ENCODE assay signal across 18 cellular contexts in the genomic region with DNA sequence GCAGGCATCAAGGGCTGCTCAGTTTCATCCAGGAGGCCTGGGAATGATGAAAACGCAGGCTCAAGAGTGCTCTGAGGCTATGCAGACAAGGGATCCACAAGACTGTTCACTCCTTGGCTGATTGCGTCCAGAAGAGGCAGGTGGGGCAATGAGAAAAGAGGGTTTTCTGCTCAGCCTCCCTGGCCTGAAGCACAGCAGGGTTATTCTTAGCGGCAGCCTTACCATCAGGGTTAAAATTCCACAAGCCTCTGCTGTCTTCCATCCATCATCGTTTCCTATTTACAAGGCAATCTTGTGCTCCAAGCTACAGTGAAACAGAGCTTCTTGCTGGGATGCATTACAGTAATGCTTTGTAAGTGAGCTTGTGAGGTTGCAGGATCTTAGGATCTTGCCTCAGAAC.
A peak's percentile ranks its signal among the peaks of the same experiment; 100 is the strongest.
DNase-seq lines count a peak whose midpoint lies in the region; ATAC-seq and TF ChIP-seq lines count a peak whose summit lies in the region.
"Had no signal": no experiment of that assay in that cellular context is flagged by ENCODE, and none has a peak within 500 bp of the region (broad histone marks: within the 10 kb centered on the region; RNA-seq: fewer than 3 reads in every experiment).

No MANE protein-coding gene starts in this region.

- TF ChIP-seq EP300 in SK-N-SH (IDR thresholded peaks at IDR 0.05; ENCODE audit: borderline replicate concordance in 1 of 2, low read depth in 1 of 2, low read length in 1 of 2) = no peak

- peaks cover 54% of the 10 kb centered on the region for H3K27me3 ChIP-seq in SK-N-SH (ENCODE audit: insufficient read depth)
- H3K27me3 ChIP-seq in thyroid gland = no peaks in the 10 kb centered on the region
- H3K27me3 ChIP-seq: BLaER1 treated with 17β-estradiol and CSF1 and Interleukin-3, amounts not matched to agents 10 nM and 100 nM had no signal

- H3F3A ChIP-seq in SK-N-SH (replicated peaks; ENCODE audit: insufficient read depth) = no peaks in the 10 kb centered on the region

- H3K4me3 ChIP-seq in SK-N-SH (ENCODE audit: low read depth in 2 of 2, low read length in 1 of 2) (no peak overlapping the region), thyroid gland (replicated peaks in 1 of 3) (no peak overlapping the region)
- H3K4me3 ChIP-seq: BLaER1 treated with 17β-estradiol and CSF1 and Interleukin-3, amounts not matched to agents 10 nM and 100 nM had no signal

- H3K9me3 ChIP-seq in SK-N-SH = peaks cover 11% of the 10 kb centered on the region; the same call in 1 of the 2 replicates
- no peaks in the 10 kb centered on the region for H3K9me3 ChIP-seq in thyroid gland

- WGBS in SK-N-SH (ENCODE audit: low lambda C conversion rate) = 14% methylated on average over 4 of the region's 4 CpGs
- 7 to 8% methylated on average over 4 of the region's 4 CpGs for WGBS in thyroid gland, 2 donors

- H3K27ac Mint-ChIP-seq in activated T-helper 1 cell treated with anti-CD3 and anti-CD28 coated beads, Interleukin-12 subunit alpha, Interleukin-12 subunit beta, Interleukin-2, Interleukin-4 antibody, amounts not matched to agents 30 ng/mL and 10 ng/mL and 1 ng/mL, durations not matched to agents 14 hours and 24 hours and 36 hours = no peak overlapping the region
- H3K27ac Mint-ChIP-seq: CD4-positive, CD25-positive, alpha-beta regulatory T cell; HFFc6 had no signal

- TF ChIP-seq CTCF in SK-N-SH (IDR thresholded peaks at IDR 0.05) = no peak
- TF ChIP-seq CTCF in thyroid gland (IDR thresholded peaks at IDR 0.05) = no peak

- DNase-seq in SK-N-SH (no peak), NCI-H187 treated with DMSO at 0.1 percent for 48 hours (lab: John Stamatoyannopoulos, UW) (peak; percentile 67), islet precursor cell (peak; percentile 83), thyroid gland (peak; percentile 44 to 68)
- no peak for DNase-seq in effector CD4-positive, alpha-beta T cell
- DNase-seq in activated T-helper 1 cell treated with anti-CD3 and anti-CD28 coated beads, Interleukin-12 subunit alpha, Interleukin-12 subunit beta, Interleukin-2, Interleukin-4 antibody, amounts not matched to agents 30 ng/mL and 10 ng/mL and 1 ng/mL, durations not matched to agents 14 hours and 24 hours and 36 hours (ENCODE audit: low spot score) = no peak
- DNase-seq: ACHN; CD4-positive, CD25-positive, alpha-beta regulatory T cell; DMS 273 treated with DMSO at 0.1 percent for 48 hours; EL; GDM1; HCEC 1CT; HFFc6 had no signal

- ATAC-seq in SK-N-SH treated with all-trans-retinoic acid at 6 μM for 48 hours = peak; percentile 21; the same call in 1 of the 3 replicates
- ATAC-seq in HG03432 (IDR thresholded peaks at IDR 0.05; ENCODE audit: unreplicated experiment) = no peak

- H3K4me1 ChIP-seq in SK-N-SH (ENCODE audit: control insufficient read depth in 1 of 2, insufficient read depth in 2 of 2, low read depth in 1 of 2, low read length in 1 of 2) = no peaks in the 10 kb centered on the region
- no peaks in the 10 kb centered on the region for H3K4me1 ChIP-seq in thyroid gland

- no peaks in the 10 kb centered on the region for H3K36me3 ChIP-seq in SK-N-SH (replicated peaks in 1 of 2; ENCODE audit: control insufficient read depth in 1 of 2, insufficient read depth in 2 of 2, low read length in 1 of 2)
- H3K36me3 ChIP-seq in thyroid gland = no peaks in the 10 kb centered on the region
- H3K36me3 ChIP-seq: BLaER1 treated with 17β-estradiol and CSF1 and Interleukin-3, amounts not matched to agents 10 nM and 100 nM had no signal

- H3K79me2 ChIP-seq in SK-N-SH (ENCODE audit: insufficient read depth) = no peaks in the 10 kb centered on the region

- H3K4me3 Mint-ChIP-seq in activated T-helper 1 cell treated with anti-CD3 and anti-CD28 coated beads, Interleukin-12 subunit alpha, Interleukin-12 subunit beta, Interleukin-2, Interleukin-4 antibody, amounts not matched to agents 30 ng/mL and 10 ng/mL and 1 ng/mL, durations not matched to agents 14 hours and 24 hours and 36 hours = no peak overlapping the region
- H3K4me3 Mint-ChIP-seq: CD4-positive, CD25-positive, alpha-beta regulatory T cell; HFFc6 had no signal

- H3K9me3 Mint-ChIP-seq in activated T-helper 1 cell treated with anti-CD3 and anti-CD28 coated beads, Interleukin-12 subunit alpha, Interleukin-12 subunit beta, Interleukin-2, Interleukin-4 antibody, amounts not matched to agents 30 ng/mL and 10 ng/mL and 1 ng/mL, durations not matched to agents 14 hours and 24 hours and 36 hours = peaks cover 14% of the 10 kb centered on the region

- intact Hi-C loops in thyroid gland (cut with DNase I) = no loop called here
- intact Hi-C loops in activated T-helper 1 cell treated with anti-CD3 and anti-CD28 coated beads, Interleukin-12 subunit alpha, Interleukin-12 subunit beta, Interleukin-2, Interleukin-4 antibody, amounts not matched to agents 30 ng/mL and 10 ng/mL and 1 ng/mL, durations not matched to agents 14 hours and 24 hours and 36 hours (cut with micrococcal nuclease) = no loop called here

- no peak overlapping the region for H3K9ac ChIP-seq in SK-N-SH
- H3K9ac ChIP-seq: BLaER1 treated with 17β-estradiol and CSF1 and Interleukin-3, amounts not matched to agents 10 nM and 100 nM had no signal

- no peak for TF ChIP-seq RAD21 in SK-N-SH (IDR thresholded peaks at IDR 0.05; ENCODE audit: low read length)

- H3K27me3 Mint-ChIP-seq in activated T-helper 1 cell treated with anti-CD3 and anti-CD28 coated beads, Interleukin-12 subunit alpha, Interleukin-12 subunit beta, Interleukin-2, Interleukin-4 antibody, amounts not matched to agents 30 ng/mL and 10 ng/mL and 1 ng/mL, durations not matched to agents 14 hours and 24 hours and 36 hours (ENCODE audit: insufficient read depth) = peaks cover 4% of the 10 kb centered on the region

- no peaks in the 10 kb centered on the region for H4K20me1 ChIP-seq in SK-N-SH (ENCODE audit: insufficient read depth)
- H4K20me1 ChIP-seq: BLaER1 treated with 17β-estradiol and CSF1 and Interleukin-3, amounts not matched to agents 10 nM and 100 nM had no signal

- H2AFZ ChIP-seq in SK-N-SH (ENCODE audit: low read depth) = no peak overlapping the region

- H3K4me2 ChIP-seq in SK-N-SH = no peak overlapping the region
- H3K4me2 ChIP-seq: BLaER1 treated with 17β-estradiol and CSF1 and Interleukin-3, amounts not matched to agents 10 nM and 100 nM had no signal

- H3K4me1 Mint-ChIP-seq in activated T-helper 1 cell treated with anti-CD3 and anti-CD28 coated beads, Interleukin-12 subunit alpha, Interleukin-12 subunit beta, Interleukin-2, Interleukin-4 antibody, amounts not matched to agents 30 ng/mL and 10 ng/mL and 1 ng/mL, durations not matched to agents 14 hours and 24 hours and 36 hours (ENCODE audit: low read depth) = no peaks in the 10 kb centered on the region
- H3K4me1 Mint-ChIP-seq: CD4-positive, CD25-positive, alpha-beta regulatory T cell had no signal

- no peaks in the 10 kb centered on the region for H3K9me2 ChIP-seq in SK-N-SH

- TF ChIP-seq POLR2A in thyroid gland (IDR thresholded peaks at IDR 0.05) = no peak

- POLR2A ChIA-PET in SK-N-SH (lab: Yijun Ruan, JAX) = no interaction called here

- CTCF ChIA-PET in SK-N-SH (lab: Yijun Ruan, JAX) = no interaction called here

- no peaks in the 10 kb centered on the region for H3K36me3 Mint-ChIP-seq in activated T-helper 1 cell treated with anti-CD3 and anti-CD28 coated beads, Interleukin-12 subunit alpha, Interleukin-12 subunit beta, Interleukin-2, Interleukin-4 antibody, amounts not matched to agents 30 ng/mL and 10 ng/mL and 1 ng/mL, durations not matched to agents 14 hours and 24 hours and 36 hours (ENCODE audit: low read depth)
- H3K36me3 Mint-ChIP-seq: CD4-positive, CD25-positive, alpha-beta regulatory T cell had no signal

- H3K27ac ChIP-seq in SK-N-SH (ENCODE audit: low read depth in 2 of 2, low read length in 1 of 2) (no peak overlapping the region), thyroid gland (no peak overlapping the region)
- H3K27ac ChIP-seq: 22Rv1; BLaER1 treated with 17β-estradiol and CSF1 and Interleukin-3, amounts not matched to agents 10 nM and 100 nM; HL-60 had no signal

TF ChIP-seq in SK-N-SH treated with all-trans-retinoic acid at 6 μM for 48 hours, 23 proteins besides CTCF, POLR2A, EP300 and RAD21:
- no peak for TF ChIP-seq SNAI2 (CRISPR knock-in tag; IDR thresholded peaks at IDR 0.05)
TF ChIP-seq in SK-N-SH treated with all-trans-retinoic acid at 6 μM for 48 hours: peak in this region for 0.

TF ChIP-seq in SK-N-SH, 30 proteins besides CTCF, POLR2A, EP300 and RAD21 (continues in another document):
- TF ChIP-seq NFIC (IDR thresholded peaks at IDR 0.05; ENCODE audit: borderline replicate concordance) = no peak
- TF ChIP-seq ELF1 (IDR thresholded peaks at IDR 0.05) = no peak
- no peak for TF ChIP-seq ZBTB33 (IDR thresholded peaks at IDR 0.05; ENCODE audit: borderline replicate concordance, low read depth)
- no peak for TF ChIP-seq USF2 (IDR thresholded peaks at IDR 0.05; ENCODE audit: borderline replicate concordance, low read depth, low read length)
- no peak for TF ChIP-seq MXI1 (IDR thresholded peaks at IDR 0.05; ENCODE audit: low read depth, low read length)
- TF ChIP-seq NRF1 (IDR thresholded peaks at IDR 0.05; ENCODE audit: low read depth, low read length) = no peak
- TF ChIP-seq SMC3 (IDR thresholded peaks at IDR 0.05; ENCODE audit: low read depth, low read length) = no peak
- TF ChIP-seq POLR2AphosphoS5 (IDR thresholded peaks at IDR 0.05; ENCODE audit: low read depth, low read length) = no peak
- TF ChIP-seq YY1 (IDR thresholded peaks at IDR 0.05; ENCODE audit: low read depth) = no peak

Comparison
In these comparisons a context has a peak if more than half of its experiments do, and no peak if none do; other contexts are left out.
1. DNase-seq: peak in NCI-H187 treated with DMSO at 0.1 percent for 48 hours (single experiment), islet precursor cell (single experiment) and thyroid gland (2 of 2); none in SK-N-SH (single experiment), effector CD4-positive, alpha-beta T cell (single experiment) and activated T-helper 1 cell treated with anti-CD3 and anti-CD28 coated beads, Interleukin-12 subunit alpha, Interleukin-12 subunit beta, Interleukin-2, Interleukin-4 antibody, amounts not matched to agents 30 ng/mL and 10 ng/mL and 1 ng/mL, durations not matched to agents 14 hours and 24 hours and 36 hours (single experiment).